Comparison of ENCODE assay signal across 1 cellular context in the genomic region with DNA sequence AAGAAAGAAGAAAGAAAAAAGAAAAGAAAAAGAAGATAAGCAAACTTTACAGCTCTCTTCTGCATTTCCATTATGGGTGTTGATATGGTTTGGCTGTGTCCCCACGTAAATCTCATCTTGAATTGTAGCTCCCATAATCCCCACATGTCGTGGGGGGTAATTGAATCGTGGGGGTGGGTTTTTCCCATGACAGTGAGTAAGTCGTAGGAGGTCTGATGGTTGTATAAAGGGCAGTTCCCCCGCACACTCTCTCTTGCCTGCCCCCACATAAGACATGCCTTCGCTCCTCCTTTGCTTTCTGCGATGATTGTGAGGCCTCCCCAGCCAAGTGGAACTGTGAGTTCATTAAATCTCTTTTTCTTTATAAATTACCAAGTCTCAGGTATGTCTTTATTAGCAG.
"Had no signal": no experiment of that assay in that cellular context is flagged by ENCODE, and none has a peak within 500 bp of the region (broad histone marks: within the 10 kb centered on the region; RNA-seq: fewer than 3 reads in every experiment).

No MANE protein-coding gene starts in this region.

- H3K27me3 ChIP-seq: MG63 had no signal

- H3K9me3 ChIP-seq: MG63 had no signal

- H3K4me3 ChIP-seq: MG63 had no signal

- H3K36me3 ChIP-seq: MG63 had no signal
